In the genomic region with DNA sequence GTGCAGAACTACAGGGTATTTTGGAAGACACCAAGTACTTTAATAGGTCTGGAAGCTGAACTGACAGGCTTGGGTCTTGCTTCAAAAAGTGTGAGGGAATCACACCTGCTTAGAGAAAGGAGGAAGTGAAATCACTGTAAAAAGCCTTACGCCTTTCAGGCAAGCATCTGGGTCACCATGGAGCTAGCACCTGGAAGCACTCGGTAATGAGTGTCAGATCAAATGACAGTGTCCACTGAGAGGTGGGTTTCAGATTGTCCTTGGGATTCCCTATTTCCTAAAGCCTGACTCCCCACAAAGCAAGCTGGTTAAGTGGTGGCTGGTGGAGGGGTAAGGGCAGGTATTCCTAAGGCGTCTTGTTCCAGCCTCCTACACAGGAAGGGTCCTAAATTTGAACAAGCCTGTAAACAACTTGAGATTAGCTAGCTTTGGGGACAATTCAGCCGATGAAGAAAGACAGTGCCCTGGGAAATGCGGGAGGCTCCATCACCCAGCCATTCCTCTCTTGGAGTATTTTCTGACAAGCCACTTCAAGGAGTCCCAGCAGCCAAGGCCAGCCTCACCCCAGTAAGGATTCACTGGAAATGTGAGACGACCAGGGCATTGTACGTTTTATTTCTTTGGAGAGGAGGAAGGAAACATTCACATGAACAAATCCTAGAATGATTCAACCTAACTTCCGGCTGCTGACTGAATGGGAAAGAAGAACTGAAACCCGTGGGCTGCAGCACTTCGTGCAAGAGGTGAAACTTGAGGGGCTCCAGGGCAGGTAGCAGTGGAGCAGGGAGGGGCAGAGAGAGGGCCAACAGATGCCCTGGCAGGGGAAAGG, we compare ENCODE assay signal across 8 cellular contexts.
DNase-seq lines count a peak whose midpoint lies in the region; ATAC-seq and TF ChIP-seq lines count a peak whose summit lies in the region.

No MANE protein-coding gene starts in this region.

- TF ChIP-seq CTCF in DND-41 (IDR thresholded peaks at IDR 0.05; ENCODE audit: borderline replicate concordance, extremely low read depth, low read length, poor library complexity, severe bottlenecking) (no peak), right atrium auricular region (IDR thresholded peaks at IDR 0.05) (no peak)

- no peak for DNase-seq in DND-41
- peak; percentile 21 to 62 for DNase-seq in activated CD4-positive, alpha-beta T cell treated with anti-CD3 and anti-CD28 coated beads, Interleukin-2, amount 50 U/mL, for 24 hours (ENCODE audit: low read depth in 1 of 2, low spot score in 1 of 2)
- DNase-seq in stimulated activated CD4-positive, alpha-beta T cell treated with anti-CD3 and anti-CD28 coated beads, Interleukin-15, amount 100 ng/mL, for 24 hours = peak; percentile 79
- no peak for DNase-seq in Right ventricle myocardium superior
- no peak for DNase-seq in NCI-H2171 treated with DMSO at 0.1 percent for 48 hours (lab: John Stamatoyannopoulos, UW)
- no peak for DNase-seq in right atrium auricular region (ENCODE audit: low spot score)

- H4K20me1 ChIP-seq in DND-41 (ENCODE audit: insufficient read depth, low read length) = no peaks in the 10 kb centered on the region

- intact Hi-C loops in Right ventricle myocardium superior (cut with DNase I) = loop anchor here (5.0 kb wide), 1 partner anchor 116 kb away; a partner anchor contains a TSS

- H3K4me1 ChIP-seq in DND-41 (ENCODE audit: insufficient read depth, low read length) = peaks cover 76% of the 10 kb centered on the region
- H3K4me1 ChIP-seq in right atrium auricular region = peaks cover 0 to 21% of the 10 kb centered on the region in 2 donors

- H3K9me3 ChIP-seq in DND-41 (ENCODE audit: insufficient read depth, low read length, severe bottlenecking) (no peaks in the 10 kb centered on the region), right atrium auricular region (no peaks in the 10 kb centered on the region)

- H3K27ac ChIP-seq in DND-41 (ENCODE audit: low read length) (peak overlapping the region; percentile 45), right atrium auricular region (no peak overlapping the region)

- 0 out of 2 replicates have a peak overlapping the region, but pooled peaks have one; percentile 35 for H2AFZ ChIP-seq in DND-41 (ENCODE audit: low read depth, low read length)

- no peak overlapping the region for H3K4me2 ChIP-seq in DND-41 (ENCODE audit: insufficient read depth, low read length)

- no peak for ATAC-seq in DND-41 (ENCODE audit: insufficient read depth, low read depth)
- peak; percentile 61 for ATAC-seq in GM21360 (IDR thresholded peaks at IDR 0.05; ENCODE audit: unreplicated experiment)
- ATAC-seq in HG03558 (IDR thresholded peaks at IDR 0.05; ENCODE audit: extremely low read depth, unreplicated experiment) = peak; percentile 55
- no peak for ATAC-seq in Right ventricle myocardium superior (ENCODE audit: poor library complexity)

- no peak overlapping the region for H3K9ac ChIP-seq in DND-41 (ENCODE audit: low read depth, low read length)

- H3K4me3 ChIP-seq in DND-41 (ENCODE audit: low read depth in 1 of 2, low read length in 2 of 2) = no peak overlapping the region
- H3K4me3 ChIP-seq in right atrium auricular region = no peak overlapping the region

- H3K36me3 ChIP-seq in DND-41 (ENCODE audit: insufficient read depth, low read length) (no peaks in the 10 kb centered on the region), right atrium auricular region (no peaks in the 10 kb centered on the region)

- peaks cover 32% of the 10 kb centered on the region for H3K79me2 ChIP-seq in DND-41 (ENCODE audit: insufficient read depth, low read length)

- H3K27me3 ChIP-seq in DND-41 (ENCODE audit: insufficient read depth, low read length, poor library complexity) = no peaks in the 10 kb centered on the region
- no peaks in the 10 kb centered on the region for H3K27me3 ChIP-seq in right atrium auricular region

Comparison
In these comparisons a context has a peak if more than half of its experiments do, and no peak if none do; other contexts are left out.
1. ATAC-seq: peak in GM21360 (single experiment) and HG03558 (single experiment); none in DND-41 (single experiment) and Right ventricle myocardium superior (single experiment).
2. DNase-seq: peak in activated CD4-positive, alpha-beta T cell treated with anti-CD3 and anti-CD28 coated beads, Interleukin-2, amount 50 U/mL, for 24 hours (2 of 2) and stimulated activated CD4-positive, alpha-beta T cell treated with anti-CD3 and anti-CD28 coated beads, Interleukin-15, amount 100 ng/mL, for 24 hours (single experiment); none in DND-41 (single experiment), Right ventricle myocardium superior (single experiment), NCI-H2171 treated with DMSO at 0.1 percent for 48 hours (single experiment) and right atrium auricular region (single experiment).